In the genomic region with DNA sequence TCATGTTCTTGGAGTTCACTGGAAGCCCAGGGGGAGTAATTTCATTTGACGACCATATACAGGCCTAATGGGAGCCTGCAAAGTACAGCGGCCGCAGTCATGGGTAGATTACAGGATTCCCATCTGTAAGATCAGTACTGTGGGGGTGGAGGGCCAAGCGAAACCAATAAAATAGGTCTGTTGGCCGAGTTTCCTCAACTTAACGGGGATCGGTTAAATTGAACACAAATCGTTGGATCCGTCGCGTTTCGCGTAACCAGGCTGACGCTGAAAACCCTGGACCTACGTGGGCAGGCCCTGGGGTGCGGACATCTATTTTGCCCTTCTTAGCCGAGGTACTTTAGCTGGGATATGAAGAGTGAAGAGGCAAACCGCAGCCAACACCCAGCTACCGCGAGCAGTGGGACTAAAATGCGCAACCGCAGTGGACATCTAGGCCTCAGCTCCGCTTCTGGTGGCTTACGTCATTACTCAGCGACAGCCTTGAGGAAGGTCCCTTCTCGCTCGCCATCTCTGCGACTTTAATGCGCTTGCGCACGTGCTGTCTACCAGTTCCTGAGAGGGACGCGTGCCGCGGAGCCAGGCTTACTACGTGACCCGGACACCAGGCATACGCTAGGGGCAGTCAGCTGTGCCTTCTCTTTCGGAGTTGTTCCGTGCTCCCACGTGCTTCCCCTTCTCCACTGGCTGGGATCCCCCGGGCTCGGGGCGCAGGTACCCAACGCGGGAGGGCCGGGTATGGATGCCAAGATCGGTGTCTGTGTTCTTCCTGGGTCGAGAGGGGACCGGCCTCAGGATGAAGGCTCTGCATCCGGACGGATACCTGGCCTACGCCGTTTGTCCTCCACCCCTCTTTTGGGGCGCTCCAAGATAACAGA, we compare ENCODE assay signal across 8 cellular contexts. TPM values are rescaled to one million over a fixed set of nuclear protein-coding genes. Genes with fewer than 3 reads are reported as not detected.
DNase-seq lines count a peak whose midpoint lies in the region; ATAC-seq, FAIRE-seq and TF ChIP-seq lines count a peak whose summit lies in the region.

A gene (plus strand): TSS at position 551 of the 878 bp plus-strand sequence. CDS start 2,597 bp downstream, outside the sequence.

- peak within 1 kb of the TSS; percentile 73 for H3K27ac Mint-ChIP-seq in Calu3 (ENCODE audit: unreplicated experiment)

- H3K27ac ChIP-seq in H1 (ENCODE audit: low read depth, low read length) (peak within 1 kb of the TSS; percentile 95), mesenchymal stem cell (ENCODE audit: low read length, poor library complexity, severe bottlenecking) (peak within 1 kb of the TSS; percentile 88)

- H3K36me3 ChIP-seq in H1 (ENCODE audit: control insufficient read depth in 2 of 4, insufficient read depth in 4 of 4, low read length in 3 of 4): peaks cover 12 to 29% (median 26%) of the 10 kb centered on the region in 4 experiments; a peak in 7 of 8 replicates
- H3K36me3 ChIP-seq in mesenchymal stem cell (ENCODE audit: control insufficient read depth in 1 of 2, insufficient read depth in 2 of 2, low read depth in 1 of 2, low read length in 2 of 2): peaks cover 7 to 53% of the 10 kb centered on the region in 2 experiments

- H3K4me1 ChIP-seq in H1 (replicated peaks in 1 of 4; ENCODE audit: control insufficient read depth in 3 of 4, insufficient read depth in 4 of 4, low read length in 3 of 4) (peaks cover 0 to 2% (median 0%) of the 10 kb centered on the region in 4 experiments; a peak in 1 of 7 replicates), mesenchymal stem cell (ENCODE audit: control insufficient read depth, insufficient read depth, low read depth, low read length) (peaks cover 3% of the 10 kb centered on the region)

- peak; percentile 99 to 100 for TF ChIP-seq POLR2A in H1 (IDR thresholded peaks at IDR 0.05; ENCODE audit: control extremely low read depth in 1 of 2, low read depth in 2 of 2, low read length in 2 of 2)

- peaks cover 7 to 31% of the 10 kb centered on the region in 2 experiments for H3K79me2 ChIP-seq in H1 (ENCODE audit: control insufficient read depth in 1 of 2, insufficient read depth in 2 of 2, low read length in 2 of 2)

- CTCF ChIA-PET in Calu3 (lab: Charles Lee) (interaction anchor here (0.5 to 1.3 kb wide), 4 partner anchors 16 to 109 kb away, joined by 3 to 4 read pairs (median 3); no protein-coding TSS in a partner anchor), H1 (lab: Charles Lee; ENCODE audit: partially characterized antibody) (interaction anchor here (1.1 kb wide), 1 partner anchor 387 kb away, joined by 4 read pairs; no protein-coding TSS in a partner anchor)

- peak; percentile 94 for ATAC-seq in GM21381 (IDR thresholded peaks at IDR 0.05; ENCODE audit: unreplicated experiment)

- peaks cover 68% of the 10 kb centered on the region for H3K36me3 Mint-ChIP-seq in Calu3 (ENCODE audit: insufficient read depth, unreplicated experiment)

- intact Hi-C loops in Calu3 (cut with micrococcal nuclease; ENCODE audit: unreplicated experiment): no loop called here

- H3K18ac ChIP-seq in H1 (ENCODE audit: extremely low read depth, low read length) (peak within 1 kb of the TSS; percentile 7; the same call in 1 of the 2 replicates), mesenchymal stem cell (ENCODE audit: low read depth in 1 of 2, low read length in 2 of 2) (peak within 1 kb of the TSS; percentile 59 to 86)

- WGBS in H1 (ENCODE audit: extremely low coverage in 1 of 2, insufficient coverage in 1 of 2, insufficient read length in 1 of 2, insufficient replicate concordance in 2 of 2, low coverage in 1 of 2, low lambda C conversion rate in 2 of 2, missing lambda C conversion rate in 1 of 2), 2 experiments: 2% methylated on average over 55 of the region's 55 CpGs; no CpG with 5 or more reads in 1 of the 2 experiments
- under 1% methylated on average over 50 of the region's 55 CpGs for WGBS in mesenchymal stem cell

- peak within 1 kb of the TSS; percentile 57 for H4K5ac ChIP-seq in H1 (ENCODE audit: insufficient read length, low read depth, low read length)

- H3K4me1 Mint-ChIP-seq in Calu3 (ENCODE audit: low read depth, unreplicated experiment): peaks cover 19% of the 10 kb centered on the region

- H2BK12ac ChIP-seq in H1 (ENCODE audit: low read depth, low read length): no peak within 1 kb of the TSS; the same call in 1 of the 2 replicates
- no peak within 1 kb of the TSS for H2BK12ac ChIP-seq in mesenchymal stem cell (ENCODE audit: low read length in 2 of 2)

- H2BK5ac ChIP-seq in H1 (ENCODE audit: low read depth, low read length) (peak within 1 kb of the TSS; percentile 90), mesenchymal stem cell (ENCODE audit: low read depth, low read length, poor library complexity, severe bottlenecking) (no peak within 1 kb of the TSS)

- H3K56ac ChIP-seq in H1 (replicated peaks; ENCODE audit: insufficient read length, low read depth, low read length): peak within 1 kb of the TSS; percentile 13

- H3K4ac ChIP-seq in H1 (replicated peaks; ENCODE audit: insufficient read length, low read depth, low read length) (peak within 1 kb of the TSS; percentile 70), mesenchymal stem cell (ENCODE audit: low read depth in 1 of 2, low read length in 2 of 2) (peak within 1 kb of the TSS; percentile 58 to 88)

- peaks cover 9% of the 10 kb centered on the region for H3K23me2 ChIP-seq in H1 (ENCODE audit: low read depth, low read length)

- no peak within 1 kb of the TSS for H2BK120ac ChIP-seq in H1 (replicated peaks; ENCODE audit: low read depth, low read length)
- H2BK120ac ChIP-seq in mesenchymal stem cell (ENCODE audit: low read depth, low read length): no peak within 1 kb of the TSS

- no peak for TF ChIP-seq CTCF in Calu3 (IDR thresholded peaks at IDR 0.05; ENCODE audit: unreplicated experiment)
- TF ChIP-seq CTCF in H1 (IDR thresholded peaks at IDR 0.05; ENCODE audit: control extremely low read depth in 1 of 3, insufficient read depth in 1 of 3, low read depth in 1 of 3, low read length in 3 of 3): 0 out of 4 replicates have a peak, but pooled peaks of 1 of the 3 experiments have one; percentile 4

- peak within 1 kb of the TSS; percentile 88 for H3K4me3 Mint-ChIP-seq in Calu3 (ENCODE audit: low read depth, unreplicated experiment)

- H4K20me1 ChIP-seq in H1 (replicated peaks in 1 of 2; ENCODE audit: control insufficient read depth in 1 of 2, insufficient read depth in 2 of 2, low read length in 2 of 2): no peaks in the 10 kb centered on the region

- H3K4me2 ChIP-seq in H1 (ENCODE audit: insufficient read depth in 1 of 2, low read depth in 2 of 2, low read length in 2 of 2): peak within 1 kb of the TSS; percentile 83 to 86
- H3K4me2 ChIP-seq in mesenchymal stem cell (ENCODE audit: low read length, poor library complexity, severe bottlenecking): peak within 1 kb of the TSS; percentile 75

- peak within 1 kb of the TSS; percentile 45; the same call in 1 of the 2 replicates for H2AFZ ChIP-seq in H1 (ENCODE audit: low read length)
- H2AFZ ChIP-seq in mesenchymal stem cell (ENCODE audit: low read depth, low read length): peak within 1 kb of the TSS; percentile 57

- H2BK15ac ChIP-seq in H1 (ENCODE audit: low read length) (no peak within 1 kb of the TSS), mesenchymal stem cell (ENCODE audit: low read depth, poor library complexity, severe bottlenecking) (no peak within 1 kb of the TSS)

- H2AK5ac ChIP-seq in H1 (ENCODE audit: low read depth, low read length) (no peak within 1 kb of the TSS; the same call in 1 of the 2 replicates), mesenchymal stem cell (ENCODE audit: low read length, severe bottlenecking) (no peak within 1 kb of the TSS)

- FAIRE-seq in H1 (lab: Jason Lieb, UNC): peak; percentile 85

- H3K14ac ChIP-seq in H1 (ENCODE audit: insufficient read length): no peak within 1 kb of the TSS
- peak within 1 kb of the TSS in 1 of 2 experiments; percentile 31 for H3K14ac ChIP-seq in mesenchymal stem cell (ENCODE audit: low read length in 2 of 2)

- H3K9ac ChIP-seq in H1 (replicated peaks in 1 of 4; ENCODE audit: extremely low read depth in 1 of 4, low read depth in 3 of 4, low read length in 3 of 4) (peak within 1 kb of the TSS; percentile 84 to 97 (median 96)), mesenchymal stem cell (ENCODE audit: low read length) (peak within 1 kb of the TSS; percentile 96)

- H3K23ac ChIP-seq in H1 (ENCODE audit: insufficient read length) (no peak within 1 kb of the TSS), mesenchymal stem cell (ENCODE audit: low read length in 2 of 2) (peak within 1 kb of the TSS in 1 of 2 experiments; percentile 36)

- POLR2A ChIA-PET in H1 (lab: Charles Lee; ENCODE audit: partially characterized antibody): interaction anchor here (0.6 to 6.1 kb wide), 26 partner anchors 9 to 355 kb away, joined by 3 to 81 read pairs (median 3); a partner anchor contains a TSS

- H3K79me1 ChIP-seq in H1 (ENCODE audit: low read depth, low read length) (0 out of 2 replicates have a peak, but pooled peaks cover 2% of the 10 kb centered on the region), mesenchymal stem cell (replicated peaks; ENCODE audit: low read length, poor library complexity, severe bottlenecking) (peaks cover 21% of the 10 kb centered on the region)

- H4K91ac ChIP-seq in H1 (replicated peaks; ENCODE audit: insufficient read length, low read length): no peak within 1 kb of the TSS
- H4K91ac ChIP-seq in mesenchymal stem cell (ENCODE audit: low read length): peak within 1 kb of the TSS; percentile 74

- H4K8ac ChIP-seq in H1 (ENCODE audit: extremely low read depth, insufficient read depth, low read length) (peak within 1 kb of the TSS; percentile 96; the same call in 1 of the 2 replicates), mesenchymal stem cell (ENCODE audit: low read length) (peak within 1 kb of the TSS; percentile 84)

- H3K27me3 Mint-ChIP-seq in Calu3 (ENCODE audit: unreplicated experiment): no peaks in the 10 kb centered on the region

- BruUV-seq in Calu3 (replicated peaks; lab: Mats Ljungman, UMichigan): TSS peak; percentile 97

- no peak within 1 kb of the TSS for H2BK20ac ChIP-seq in H1 (ENCODE audit: low read length)

- no peaks in the 10 kb centered on the region for H3K9me3 Mint-ChIP-seq in Calu3 (ENCODE audit: low read depth, unreplicated experiment)

- DNase-seq in Calu3 (peak; percentile 94), HUDEP-2 (lab: John Stamatoyannopoulos, UW; ENCODE audit: unreplicated experiment in 76 of 76) (peak; percentile 64 to 98 (median 94)), NOMO-1 treated with dmso at 0.1 percent for 144 hours (lab: John Stamatoyannopoulos, UW; ENCODE audit: unreplicated experiment) (peak; percentile 95), H1 (ENCODE audit: low read depth in 1 of 2, low spot score in 2 of 2) (peak; percentile 95 to 97), mesenchymal stem cell (peak; percentile 99)
- DNase-seq in activated CD8-positive, alpha-beta memory T cell treated with anti-CD3 and anti-CD28 coated beads for 48 hours (ENCODE audit: low read depth in 2 of 3, low spot score in 2 of 3): peak; percentile 93 to 97 (median 93)
- peak; percentile 96 for DNase-seq in stimulated activated CD8-positive, alpha-beta memory T cell treated with anti-CD3 and anti-CD28 coated beads, Interleukin-12 subunit alpha, Interleukin-12 subunit beta, amount 100 ng/mL, for 4 hours (ENCODE audit: low read depth)

- TF ChIP-seq EP300 in H1 (IDR thresholded peaks at IDR 0.05; ENCODE audit: borderline replicate concordance in 1 of 2, low read depth in 2 of 2, low read length in 2 of 2): no peak

- peak within 1 kb of the TSS; percentile 71 to 95 (median 91) for H3K4me3 ChIP-seq in H1 (ENCODE audit: extremely low read depth in 1 of 4, insufficient read depth in 2 of 4, low read depth in 3 of 4, low read length in 4 of 4)
- H3K4me3 ChIP-seq in mesenchymal stem cell (ENCODE audit: insufficient read depth in 1 of 2, low read depth in 1 of 2, low read length in 2 of 2): peak within 1 kb of the TSS; percentile 73 to 95

- TF ChIP-seq RAD21 in H1 (IDR thresholded peaks at IDR 0.05 in 1 of 2, conservative IDR thresholded peaks at IDR 0.05 in 1 of 2; ENCODE audit: low read depth in 2 of 2, low read length in 2 of 2): no peak

- H3K9me3 ChIP-seq in H1 (ENCODE audit: insufficient read depth in 2 of 2, low read depth in 1 of 2, low read length in 1 of 2) (no peaks in the 10 kb centered on the region), mesenchymal stem cell (ENCODE audit: control insufficient read depth, low read length) (no peaks in the 10 kb centered on the region)

- H3K27me3 ChIP-seq in H1 (replicated peaks in 1 of 4; ENCODE audit: control insufficient read depth in 3 of 4, extremely low read depth in 1 of 4, insufficient read depth in 3 of 4, low read length in 3 of 4) (no peaks in the 10 kb centered on the region), mesenchymal stem cell (ENCODE audit: control insufficient read depth in 1 of 2, insufficient read depth in 1 of 2, low read length in 2 of 2) (no peaks in the 10 kb centered on the region)

RNA-seq across cellular contexts. Expression of the gene that starts here (rescaled TPM):
- total RNA-seq in Calu3 (2022): 74.7 and 80.1 TPM in 2 replicates
- 88.7 and 89.6 TPM in 2 replicates for total RNA-seq in H1 (2021; fragmentation: NEBNext Ultra II Directional; extraction: Animal tissue kit (Norgen Biotek cat#: 25700))
- 66.3 and 67.5 TPM in 2 replicates for polyA plus RNA-seq in H1 (2011; rRNA removed)
- 53.5 TPM for polyA plus RNA-seq in H1 (2011; cell fraction: cytosol; rRNA removed)
- 101 TPM for polyA plus RNA-seq in H1 (2011; cell fraction: nucleus; rRNA removed)
- 64.5 to 72.7 TPM (median 70.6 TPM) in 4 replicates for polyA plus RNA-seq in H1 (2012, experiment 1 of 2)
- polyA plus RNA-seq in H1 (2012, experiment 2 of 2): 45.7 TPM
- 66.8 TPM for polyA plus RNA-seq in H1 (2013, experiment 1 of 2)
- 60.0 TPM for polyA plus RNA-seq in H1 (2013, experiment 2 of 2)
- polyA minus RNA-seq in H1 (2011; rRNA and poly(A)+ RNA removed): 99.2 and 104 TPM in 2 replicates
- 56.5 TPM for polyA minus RNA-seq in H1 (2011; cell fraction: cytosol; rRNA and poly(A)+ RNA removed)
- polyA minus RNA-seq in H1 (2011; cell fraction: nucleus; rRNA and poly(A)+ RNA removed): 56.3 TPM
- 17.5 TPM for polyA plus RNA-seq in mesenchymal stem cell (2013, experiment 1 of 2)
- 14.3 TPM for polyA plus RNA-seq in mesenchymal stem cell (2013, experiment 2 of 2)

Comparison
In these comparisons a context has a peak if more than half of its experiments do, and no peak if none do; other contexts are left out.
1. Peak in every context shown above with its lines: DNase-seq, ATAC-seq, H3K4me3 ChIP-seq and H3K27ac ChIP-seq.